In genomic region chr19:35748106-35749020, GRCh38 we compare ENCODE assay signal across 8 cellular contexts. TPM values are rescaled to one million over a fixed set of nuclear protein-coding genes. Genes with fewer than 3 reads are reported as not detected.
DNase-seq lines count a peak whose midpoint lies in the region; ATAC-seq and TF ChIP-seq lines count a peak whose summit lies in the region.

Gene LIN37, plus strand, starts transcription at chr19:35748576. Its CDS starts 149 bp downstream, at chr19:35748725.

- H3K27ac ChIP-seq in coronary artery, result peak within 1 kb of the TSS; percentile 82 to 88

- peak within 1 kb of the TSS; percentile 99 for H3K4me3 Mint-ChIP-seq in activated CD4-positive, alpha-beta T cell treated with anti-CD3 and anti-CD28 coated beads, Interleukin-2, amount 10 ng/mL, durations not matched to agents 24 days and 14 days

- CTCF ChIA-PET in BJ (lab: Yijun Ruan, JAX), result interaction anchor here (1.0 kb wide), 1 partner anchor 133 kb away, joined by 3 read pairs; no protein-coding TSS in a partner anchor

- intact Hi-C loops in activated CD4-positive, alpha-beta T cell treated with anti-CD3 and anti-CD28 coated beads, Interleukin-2, amount 10 ng/mL, durations not matched to agents 24 days and 14 days (cut with micrococcal nuclease), result loop anchor here (1.0 to 10.0 kb wide), 3 partner anchors 10 to 366 kb away; partner anchors contain the start of genes OVOL3, POLR2I, PROSER3 and TBCB
- intact Hi-C loops in left colon (cut with DNase I, micrococcal nuclease), result no loop called here

- H3K9me3 Mint-ChIP-seq in activated CD4-positive, alpha-beta T cell treated with anti-CD3 and anti-CD28 coated beads, Interleukin-2, amount 10 ng/mL, durations not matched to agents 24 days and 14 days, result no peaks in the 10 kb centered on the region

- peaks cover 12% of the 10 kb centered on the region for H3K36me3 Mint-ChIP-seq in activated CD4-positive, alpha-beta T cell treated with anti-CD3 and anti-CD28 coated beads, Interleukin-2, amount 10 ng/mL, durations not matched to agents 24 days and 14 days (ENCODE audit: low read depth)

- H3K4me3 ChIP-seq in BJ (ENCODE audit: low read depth, low read length), result peak within 1 kb of the TSS; percentile 99
- H3K4me3 ChIP-seq in coronary artery, result peak within 1 kb of the TSS; percentile 90

- H3K36me3 ChIP-seq in BJ (ENCODE audit: control insufficient read depth, insufficient read depth, low read length), result peaks cover 12% of the 10 kb centered on the region

- DNase-seq in BJ (ENCODE audit: low read depth) (peak; percentile 99), NCI-H526 treated with DMSO at 0.1 percent for 48 hours (lab: John Stamatoyannopoulos, UW) (peak; percentile 99), coronary artery (ENCODE audit: low spot score) (peak; percentile 100), left colon (peak; percentile 99)
- DNase-seq in activated CD4-positive, alpha-beta T cell treated with anti-CD3 and anti-CD28 coated beads, Interleukin-2, amount 10 ng/mL, durations not matched to agents 24 days and 14 days, result peak; percentile 100
- DNase-seq in stimulated activated CD4-positive, alpha-beta T cell treated with anti-CD3 and anti-CD28 coated beads, Interleukin-1b, Interleukin-23, amount 100 ng/mL, for 48 hours, result peak; percentile 99

- 0 out of 2 replicates have a peak, but pooled peaks have one; percentile 14 for TF ChIP-seq CTCF in BJ (IDR thresholded peaks at IDR 0.05; ENCODE audit: insufficient read depth, low read depth, low read length)
- no peak for TF ChIP-seq CTCF in coronary artery (IDR thresholded peaks at IDR 0.05)

- peak within 1 kb of the TSS; percentile 95 for H3K27ac Mint-ChIP-seq in activated CD4-positive, alpha-beta T cell treated with anti-CD3 and anti-CD28 coated beads, Interleukin-2, amount 10 ng/mL, durations not matched to agents 24 days and 14 days

- no peaks in the 10 kb centered on the region for H3K27me3 ChIP-seq in BJ (ENCODE audit: control insufficient read depth, insufficient read depth, low read length)

- POLR2A ChIA-PET in BJ (lab: Charles Lee), result interaction anchor here (0.6 to 1.3 kb wide), 3 partner anchors 9 to 72 kb away, joined by 3 to 5 read pairs (median 4); partner anchors contain the start of gene HSPB6

- H3K4me1 Mint-ChIP-seq in activated CD4-positive, alpha-beta T cell treated with anti-CD3 and anti-CD28 coated beads, Interleukin-2, amount 10 ng/mL, durations not matched to agents 24 days and 14 days, result peaks cover 37% of the 10 kb centered on the region

- H3K27me3 Mint-ChIP-seq in activated CD4-positive, alpha-beta T cell treated with anti-CD3 and anti-CD28 coated beads, Interleukin-2, amount 10 ng/mL, durations not matched to agents 24 days and 14 days, result no peaks in the 10 kb centered on the region

- ATAC-seq in GM19324 (IDR thresholded peaks at IDR 0.05; ENCODE audit: low FRiP score, unreplicated experiment) (peak; percentile 79), HG03469 (IDR thresholded peaks at IDR 0.05; ENCODE audit: unreplicated experiment) (peak; percentile 66), left colon (peak; percentile 76)

RNA-seq across cellular contexts. Expression of gene LIN37, which starts in this region (rescaled TPM):
- 8.9 and 15.0 TPM in 2 replicates for polyA plus RNA-seq in BJ (2011; rRNA removed)
- 19.5 and 22.4 TPM in 2 replicates for polyA minus RNA-seq in BJ (2011; rRNA and poly(A)+ RNA removed)
- total RNA-seq in activated CD4-positive, alpha-beta T cell treated with anti-CD3 and anti-CD28 coated beads, Interleukin-2, amount 10 ng/mL, durations not matched to agents 24 days and 14 days, result 7.7 and 11.1 TPM in 2 replicates
- total RNA-seq in left colon, result 1 to 10 TPM; 5.9 to 6.1 TPM

Comparison
In these comparisons a context has a peak if more than half of its experiments do, and no peak if none do; other contexts are left out.
1. Peak in every context shown above with its lines: DNase-seq, ATAC-seq, H3K4me3 ChIP-seq and H3K27ac ChIP-seq.